Comparison of ENCODE assay signal across 8 cellular contexts in the genomic region with DNA sequence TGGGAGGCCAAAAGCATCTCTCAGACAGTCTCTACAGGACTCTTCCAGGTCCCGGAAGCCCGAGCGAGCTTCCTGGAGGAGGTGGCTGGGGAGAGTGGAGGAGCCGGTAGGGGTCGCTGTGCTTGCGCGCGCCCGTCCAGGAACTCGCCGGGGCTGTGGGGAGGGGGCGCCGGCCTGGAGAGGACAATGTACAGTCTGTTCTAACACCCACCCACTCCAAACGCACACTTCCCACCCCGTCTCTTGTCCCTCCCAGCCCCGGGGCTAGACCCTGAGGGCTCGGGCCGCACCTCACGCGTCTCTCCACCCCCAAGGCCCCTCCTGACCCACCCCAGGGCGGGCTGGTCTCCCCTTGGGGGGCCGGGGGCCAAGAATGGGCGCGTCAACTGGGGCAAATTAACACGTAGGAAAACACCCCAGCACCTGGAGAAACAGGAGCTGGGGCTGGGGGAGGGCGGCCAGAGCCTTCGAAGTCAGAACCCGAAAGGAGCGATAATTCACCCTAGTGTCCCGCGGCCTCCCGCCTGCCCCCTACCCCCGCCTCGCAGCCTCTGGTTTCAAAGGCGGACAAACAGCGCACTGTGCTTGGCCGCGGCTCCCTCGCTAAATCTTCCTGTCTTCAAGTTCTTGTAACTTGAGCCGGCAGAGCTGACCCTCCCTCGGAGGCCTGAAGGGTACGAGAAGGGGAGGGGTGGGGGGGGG.
A peak's percentile ranks its signal among the peaks of the same experiment; 100 is the strongest.
DNase-seq lines count a peak whose midpoint lies in the region; TF ChIP-seq lines count a peak whose summit lies in the region.

No MANE protein-coding gene starts in this region.

- TF ChIP-seq POLR2A in prostate gland (IDR thresholded peaks at IDR 0.05) = no peak

- H3K9ac ChIP-seq in ES-I3 (ENCODE audit: low read depth, low read length) = peak overlapping the region; percentile 66; the same call in 1 of the 2 replicates
- no peak overlapping the region for H3K9ac ChIP-seq in fibroblast of lung (ENCODE audit: insufficient read depth, low read length)

- TF ChIP-seq CTCF in fibroblast of lung (conservative IDR thresholded peaks at IDR 0.05 in 1 of 2, IDR thresholded peaks at IDR 0.05 in 1 of 2; ENCODE audit: low read depth in 1 of 2, low read length in 2 of 2) = peak in 1 of 2 donors; percentile 50
- TF ChIP-seq CTCF in prostate gland (IDR thresholded peaks at IDR 0.05) = peak in 3 of 4 experiments; percentile 26 to 35 (median 27)

- H3K79me2 ChIP-seq in fibroblast of lung (ENCODE audit: control insufficient read depth, insufficient read depth, low read length) = no peaks in the 10 kb centered on the region

- H3K27ac ChIP-seq in fibroblast of lung (ENCODE audit: insufficient read depth, low read length) (no peak overlapping the region), prostate gland (peak overlapping the region; percentile 39 to 76)

- no peak overlapping the region for H3K4me3 ChIP-seq in fibroblast of lung (replicated peaks in 1 of 4; ENCODE audit: control extremely low read depth in 1 of 4, insufficient read depth in 1 of 4, low read depth in 3 of 4, low read length in 4 of 4)
- no peak overlapping the region for H3K4me3 ChIP-seq in prostate gland

- H3K4me2 ChIP-seq in fibroblast of lung (ENCODE audit: extremely low read depth, insufficient read depth, low read length) = no peak overlapping the region

- H4K20me1 ChIP-seq in fibroblast of lung (ENCODE audit: control insufficient read depth, extremely low read depth, insufficient read depth, low read length) = no peaks in the 10 kb centered on the region

- H3K9me3 ChIP-seq in ES-I3 (ENCODE audit: control insufficient read depth, insufficient read depth, low read length) (no peaks in the 10 kb centered on the region), fibroblast of lung (ENCODE audit: control insufficient read depth, insufficient read depth, low read depth, low read length) (no peaks in the 10 kb centered on the region), prostate gland (no peaks in the 10 kb centered on the region)

- intact Hi-C loops in prostate gland (cut with DNase I) = no loop called here

- 6% methylated on average over 41 of the region's 42 CpGs for WGBS in prostate gland

- no peaks in the 10 kb centered on the region for H3K36me3 ChIP-seq in ES-I3 (ENCODE audit: insufficient read depth, low read length)
- H3K36me3 ChIP-seq in fibroblast of lung (ENCODE audit: control insufficient read depth, insufficient read depth, low read length) = no peaks in the 10 kb centered on the region
- no peaks in the 10 kb centered on the region for H3K36me3 ChIP-seq in prostate gland

- no peak overlapping the region for H2AFZ ChIP-seq in fibroblast of lung (ENCODE audit: low read length)

- H3K4me1 ChIP-seq in ES-I3 (ENCODE audit: insufficient read depth, low read length) (peaks cover 15% of the 10 kb centered on the region; the same call in 1 of the 2 replicates), fibroblast of lung (ENCODE audit: control insufficient read depth, extremely low read depth, insufficient read depth, low read length) (no peaks in the 10 kb centered on the region), prostate gland (replicated peaks) (peaks cover 4% of the 10 kb centered on the region)

- DNase-seq in NCI-H82 treated with DMSO at 0.1 percent for 48 hours (lab: John Stamatoyannopoulos, UW; ENCODE audit: unreplicated experiment) (peak; percentile 27), fibroblast of lung (ENCODE audit: low read depth in 2 of 2) (peak; percentile 73 to 75), prostate gland (ENCODE audit: low spot score) (peak; percentile 39), GDM1 (lab: John Stamatoyannopoulos, UW) (no peak), NCI-H1105 (lab: John Stamatoyannopoulos, UW) (no peak), EL (no peak)
- no peak for DNase-seq in stimulated activated naive CD4-positive, alpha-beta T cell (lab: John Stamatoyannopoulos, UW)

- H3K27me3 ChIP-seq in fibroblast of lung (ENCODE audit: control insufficient read depth, insufficient read depth, low read length) (peaks cover 23% of the 10 kb centered on the region), prostate gland (replicated peaks; ENCODE audit: insufficient read depth) (no peaks in the 10 kb centered on the region)

Comparison
In these comparisons a context has a peak if more than half of its experiments do, and no peak if none do; other contexts are left out.
1. DNase-seq: peak in NCI-H82 treated with DMSO at 0.1 percent for 48 hours (single experiment), fibroblast of lung (2 of 2) and prostate gland (single experiment); none in GDM1 (single experiment), NCI-H1105 (single experiment), stimulated activated naive CD4-positive, alpha-beta T cell (0 of 6) and EL (single experiment).